ENCODE assay signal across 8 cellular contexts in the genomic region with DNA sequence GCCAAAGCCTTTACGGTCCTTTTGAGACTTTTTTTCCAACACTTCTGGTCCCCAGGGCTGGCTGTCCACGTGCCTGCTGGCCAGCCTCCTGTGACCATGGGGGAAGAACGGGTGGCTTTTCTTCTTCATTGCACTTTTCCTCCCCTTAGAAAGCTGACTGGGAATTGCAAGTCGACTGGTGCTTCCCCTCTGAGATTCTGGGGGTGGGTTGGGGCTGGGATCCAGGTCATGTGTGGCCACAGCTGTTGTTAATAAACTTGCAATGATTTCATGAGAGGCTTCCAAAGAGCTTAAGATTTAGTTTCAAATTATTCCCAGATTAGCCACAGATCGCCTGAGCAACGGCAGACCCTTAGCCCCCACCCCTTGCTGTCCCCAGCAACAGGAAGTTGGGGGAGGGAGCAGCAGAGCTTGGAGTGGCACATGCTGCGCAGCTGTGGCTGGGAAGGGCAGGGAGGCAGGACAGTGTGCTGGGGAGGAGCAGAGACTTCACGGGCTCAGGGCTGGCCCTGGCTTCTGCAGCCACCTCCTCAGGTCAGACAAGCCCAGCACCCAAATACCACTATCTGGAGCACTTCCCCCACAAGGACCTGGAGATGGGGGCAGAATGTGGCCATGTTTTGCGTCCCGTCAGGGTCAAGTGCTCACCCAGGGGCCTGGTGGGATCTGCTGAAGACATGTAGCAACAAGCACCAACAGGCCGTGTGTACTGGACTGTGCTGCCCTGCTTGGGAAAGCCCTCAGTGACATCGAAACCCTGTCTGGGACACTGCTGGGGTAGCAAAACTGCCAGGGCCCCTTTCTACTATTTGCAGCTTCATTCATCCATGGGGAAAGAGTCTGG. TPM values are rescaled to one million over a fixed set of nuclear protein-coding genes. Genes with fewer than 3 reads are reported as not detected.
A peak's percentile ranks its signal among the peaks of the same experiment; 100 is the strongest.
DNase-seq lines count a peak whose midpoint lies in the region; FAIRE-seq and TF ChIP-seq lines count a peak whose summit lies in the region.

No MANE protein-coding gene starts in this region.

- CTCF ChIA-PET in RWPE1 (lab: Yijun Ruan, JAX) = no interaction called here

- intact Hi-C loops in posterior vena cava (cut with DNase I) = no loop called here

- peak overlapping the region; percentile 72 for H3K27ac Mint-ChIP-seq in glutamatergic neuron (ENCODE audit: unreplicated experiment)
- H3K27ac Mint-ChIP-seq in T-helper 2 cell treated with Interferon-gamma antibody and Interleukin-4, amounts not matched to agents 5 μg/mL and 100 μg/mL, for 36 hours = no peak overlapping the region

- no peaks in the 10 kb centered on the region for H3K36me3 Mint-ChIP-seq in glutamatergic neuron (ENCODE audit: unreplicated experiment)
- H3K36me3 Mint-ChIP-seq in T-helper 2 cell treated with Interferon-gamma antibody and Interleukin-4, amounts not matched to agents 5 μg/mL and 100 μg/mL, for 36 hours (ENCODE audit: low read depth) = peaks cover 30% of the 10 kb centered on the region

- DNase-seq in DMS 273 (lab: John Stamatoyannopoulos, UW; ENCODE audit: unreplicated experiment) (peak; percentile 77), RWPE1 (ENCODE audit: low spot score) (no peak), glutamatergic neuron (peak; percentile 63), posterior vena cava (ENCODE audit: low spot score) (peak; percentile 89), OCI-M2 (lab: John Stamatoyannopoulos, UW; ENCODE audit: unreplicated experiment) (no peak), RCC 7860 (ENCODE audit: low spot score) (no peak)
- DNase-seq in activated CD4-positive, alpha-beta T cell treated with anti-CD3 and anti-CD28 coated beads for 48 hours = no peak
- DNase-seq in T-helper 2 cell treated with Interferon-gamma antibody and Interleukin-4, amounts not matched to agents 5 μg/mL and 100 μg/mL, for 36 hours (ENCODE audit: low spot score) = no peak

- H3K4me3 Mint-ChIP-seq in glutamatergic neuron (ENCODE audit: unreplicated experiment) = peak overlapping the region; percentile 22
- H3K4me3 Mint-ChIP-seq in T-helper 2 cell treated with Interferon-gamma antibody and Interleukin-4, amounts not matched to agents 5 μg/mL and 100 μg/mL, for 36 hours = no peak overlapping the region

- peaks cover 3% of the 10 kb centered on the region for H3K27me3 Mint-ChIP-seq in glutamatergic neuron (ENCODE audit: unreplicated experiment)
- no peaks in the 10 kb centered on the region for H3K27me3 Mint-ChIP-seq in T-helper 2 cell treated with Interferon-gamma antibody and Interleukin-4, amounts not matched to agents 5 μg/mL and 100 μg/mL, for 36 hours (ENCODE audit: low read depth)

- peak overlapping the region; percentile 91 for H3K27ac ChIP-seq in RWPE1

- no peak for TF ChIP-seq CTCF in RWPE1 (conservative IDR thresholded peaks at IDR 0.05; ENCODE audit: low read depth)
- no peak for TF ChIP-seq CTCF in glutamatergic neuron (IDR thresholded peaks at IDR 0.05; ENCODE audit: partially characterized antibody, unreplicated experiment)

- peaks cover 48% of the 10 kb centered on the region for H3K4me1 Mint-ChIP-seq in glutamatergic neuron (ENCODE audit: low read depth, unreplicated experiment)
- peaks cover 23% of the 10 kb centered on the region for H3K4me1 Mint-ChIP-seq in T-helper 2 cell treated with Interferon-gamma antibody and Interleukin-4, amounts not matched to agents 5 μg/mL and 100 μg/mL, for 36 hours (ENCODE audit: low read depth)

- H3K9me3 Mint-ChIP-seq in glutamatergic neuron (ENCODE audit: unreplicated experiment) = peaks cover 19% of the 10 kb centered on the region
- no peaks in the 10 kb centered on the region for H3K9me3 Mint-ChIP-seq in T-helper 2 cell treated with Interferon-gamma antibody and Interleukin-4, amounts not matched to agents 5 μg/mL and 100 μg/mL, for 36 hours

- FAIRE-seq in RCC 7860 (lab: Jason Lieb, UNC) = no peak

- POLR2A ChIA-PET in RWPE1 (lab: Yijun Ruan, JAX; ENCODE audit: low non-redundant PET) = no interaction called here

RNA-seq across cellular contexts. Expression of a gene that starts 41.7 kb away (rescaled TPM):
- total RNA-seq in glutamatergic neuron (ENCODE audit: unreplicated experiment) (749 TPM), posterior vena cava (10 to 100 TPM; 40.4 to 63.0 TPM)

Comparison
In these comparisons a context has a peak if more than half of its experiments do, and no peak if none do; other contexts are left out.
1. DNase-seq: peak in DMS 273 (single experiment), glutamatergic neuron (single experiment) and posterior vena cava (single experiment); none in RWPE1 (single experiment), activated CD4-positive, alpha-beta T cell treated with anti-CD3 and anti-CD28 coated beads for 48 hours (single experiment), T-helper 2 cell treated with Interferon-gamma antibody and Interleukin-4, amounts not matched to agents 5 μg/mL and 100 μg/mL, for 36 hours (single experiment), OCI-M2 (single experiment) and RCC 7860 (single experiment).
2. RNA of a gene that starts 41.7 kb away (total RNA-seq): 749 TPM in glutamatergic neuron (single experiment); 40.4 to 63.0 TPM in posterior vena cava; every median in the first group is over 10 times any median in the second.